11 cellular contexts compared by ENCODE assay signal in genomic region chr3:197889204-197889930, GRCh38.
DNase-seq lines count a peak whose midpoint lies in the region; ATAC-seq, FAIRE-seq and TF ChIP-seq lines count a peak whose summit lies in the region.
"Had no signal": no experiment of that assay in that cellular context is flagged by ENCODE, and none has a peak within 500 bp of the region (broad histone marks: within the 10 kb centered on the region; RNA-seq: fewer than 3 reads in every experiment).

No MANE protein-coding gene starts in this region.

- peak overlapping the region; percentile 76 for H3K27ac ChIP-seq in epithelial cell of prostate
- peak overlapping the region; percentile 10 for H3K27ac ChIP-seq in neuronal stem cell (replicated peaks; ENCODE audit: low read length)
- H3K27ac ChIP-seq: SK-N-MC had no signal

- no peak overlapping the region for H4K91ac ChIP-seq in neuronal stem cell (ENCODE audit: low read depth, low read length, poor library complexity)

- H2AK5ac ChIP-seq in neuronal stem cell (ENCODE audit: low read depth, low read length): no peak overlapping the region

- no peak overlapping the region for H2BK12ac ChIP-seq in neuronal stem cell (ENCODE audit: low read length)

- no peak overlapping the region for H2BK15ac ChIP-seq in neuronal stem cell (ENCODE audit: low read length)

- H3K23ac ChIP-seq in neuronal stem cell (ENCODE audit: low read depth, low read length, poor library complexity): no peak overlapping the region

- TF ChIP-seq POLR2A in H54 (IDR thresholded peaks at IDR 0.05; ENCODE audit: low read depth, low read length): no peak

- H3K4ac ChIP-seq in neuronal stem cell (ENCODE audit: low read length): no peak overlapping the region

- no peak overlapping the region for H3K4me2 ChIP-seq in neuronal stem cell (ENCODE audit: insufficient read depth, low read length, poor library complexity, severe bottlenecking)

- no peaks in the 10 kb centered on the region for H3K9me3 ChIP-seq in neuronal stem cell (replicated peaks in 1 of 2; ENCODE audit: control insufficient read depth in 2 of 2, insufficient read depth in 1 of 2, low read depth in 1 of 2, low read length in 2 of 2)

- no peak overlapping the region for H2BK120ac ChIP-seq in neuronal stem cell (ENCODE audit: low read depth, low read length)

- TF ChIP-seq CTCF in omental fat pad (IDR thresholded peaks at IDR 0.05): no peak

- no CpG with 5 or more reads among the region's 9 CpGs for WGBS in neuronal stem cell (ENCODE audit: extremely low coverage in 2 of 2, insufficient read length in 2 of 2, insufficient replicate concordance in 1 of 2), 2 donors

- H3K4me1 ChIP-seq in neuronal stem cell (ENCODE audit: control insufficient read depth in 2 of 2, insufficient read depth in 1 of 2, low read depth in 1 of 2, low read length in 2 of 2): peaks cover 7 to 30% of the 10 kb centered on the region in 2 donors

- no peak for ATAC-seq in GM18519 (IDR thresholded peaks at IDR 0.05; ENCODE audit: low FRiP score, unreplicated experiment)
- ATAC-seq in omental fat pad (ENCODE audit: low FRiP score): no peak

- H2BK5ac ChIP-seq in neuronal stem cell (ENCODE audit: low read length): no peak overlapping the region

- no peaks in the 10 kb centered on the region for H3K79me1 ChIP-seq in neuronal stem cell (ENCODE audit: low read depth, low read length)

- H3K4me3 ChIP-seq in neuronal stem cell (ENCODE audit: low read length in 2 of 2): no peak overlapping the region
- H3K4me3 ChIP-seq: SK-N-MC had no signal

- no peak overlapping the region for H3K9ac ChIP-seq in neuronal stem cell (ENCODE audit: low read depth, low read length, poor library complexity)

- H3K18ac ChIP-seq in neuronal stem cell (ENCODE audit: low read length): no peak overlapping the region

- peaks cover 2 to 5% of the 10 kb centered on the region in 2 donors for H3K36me3 ChIP-seq in neuronal stem cell (replicated peaks in 1 of 2; ENCODE audit: control insufficient read depth in 2 of 2, insufficient read depth in 2 of 2, low read length in 2 of 2)

- DNase-seq in H54 (ENCODE audit: insufficient read length, low spot score) (no peak), SW480 (ENCODE audit: low spot score) (peak; percentile 23), epithelial cell of prostate (ENCODE audit: low read depth, low spot score) (peak; percentile 91), neuronal stem cell (ENCODE audit: low spot score) (no peak), omental fat pad (ENCODE audit: low spot score) (no peak), NCI-H82 (lab: John Stamatoyannopoulos, UW) (no peak)
- DNase-seq: anterior cingulate cortex, DMS 273 treated with DMSO at 0.1 percent for 48 hours, NCI-H146 had no signal

- H2AFZ ChIP-seq in neuronal stem cell (ENCODE audit: low read length): peak overlapping the region; percentile 1

- no peak overlapping the region for H3K14ac ChIP-seq in neuronal stem cell (ENCODE audit: low read length)

- peak; percentile 80 for FAIRE-seq in H54 (lab: Jason Lieb, UNC)

- no peaks in the 10 kb centered on the region for H3K27me3 ChIP-seq in neuronal stem cell (ENCODE audit: control insufficient read depth in 3 of 3, insufficient read depth in 3 of 3, low read depth in 1 of 3, low read length in 3 of 3)

- H4K8ac ChIP-seq in neuronal stem cell (ENCODE audit: low read depth, low read length): no peak overlapping the region

Comparison
In these comparisons a context has a peak if more than half of its experiments do, and no peak if none do; other contexts are left out.
1. DNase-seq: peak in SW480 (single experiment) and epithelial cell of prostate (single experiment); none in H54 (single experiment), neuronal stem cell (single experiment), omental fat pad (single experiment) and NCI-H82 (single experiment).